ENCODE assay signal across 1 cellular context in the genomic region with DNA sequence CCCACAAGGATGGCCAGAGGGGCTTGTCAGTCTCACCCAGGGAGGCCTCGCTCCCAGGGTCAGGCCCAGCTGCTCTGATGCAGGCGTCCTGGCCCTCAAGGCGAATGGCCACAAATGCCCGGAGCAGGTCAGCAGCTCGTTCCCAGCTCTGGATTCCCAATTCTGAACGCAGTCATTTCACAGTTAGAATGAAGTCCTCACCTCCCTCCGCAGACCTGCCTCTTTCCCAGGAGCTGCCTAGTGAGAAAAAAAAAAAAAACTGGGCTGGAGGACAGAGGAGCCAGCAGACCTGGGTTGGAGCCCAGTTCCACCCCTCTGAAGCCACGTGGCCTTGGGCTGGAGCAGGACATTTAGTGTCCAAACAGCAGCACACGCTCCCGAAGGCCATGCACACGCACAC.
TF ChIP-seq lines count a peak whose summit lies in the region.

No MANE protein-coding gene starts in this region.

TF ChIP-seq in HepG2, 621 proteins besides CTCF, POLR2A, EP300 and RAD21 (continued from another document):
- TF ChIP-seq, protein P1, sequence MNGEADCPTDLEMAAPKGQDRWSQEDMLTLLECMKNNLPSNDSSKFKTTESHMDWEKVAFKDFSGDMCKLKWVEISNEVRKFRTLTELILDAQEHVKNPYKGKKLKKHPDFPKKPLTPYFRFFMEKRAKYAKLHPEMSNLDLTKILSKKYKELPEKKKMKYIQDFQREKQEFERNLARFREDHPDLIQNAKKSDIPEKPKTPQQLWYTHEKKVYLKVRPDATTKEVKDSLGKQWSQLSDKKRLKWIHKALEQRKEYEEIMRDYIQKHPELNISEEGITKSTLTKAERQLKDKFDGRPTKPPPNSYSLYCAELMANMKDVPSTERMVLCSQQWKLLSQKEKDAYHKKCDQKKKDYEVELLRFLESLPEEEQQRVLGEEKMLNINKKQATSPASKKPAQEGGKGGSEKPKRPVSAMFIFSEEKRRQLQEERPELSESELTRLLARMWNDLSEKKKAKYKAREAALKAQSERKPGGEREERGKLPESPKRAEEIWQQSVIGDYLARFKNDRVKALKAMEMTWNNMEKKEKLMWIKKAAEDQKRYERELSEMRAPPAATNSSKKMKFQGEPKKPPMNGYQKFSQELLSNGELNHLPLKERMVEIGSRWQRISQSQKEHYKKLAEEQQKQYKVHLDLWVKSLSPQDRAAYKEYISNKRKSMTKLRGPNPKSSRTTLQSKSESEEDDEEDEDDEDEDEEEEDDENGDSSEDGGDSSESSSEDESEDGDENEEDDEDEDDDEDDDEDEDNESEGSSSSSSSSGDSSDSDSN (CRISPR knock-in tag; IDR thresholded peaks at IDR 0.05) = no peak
- TF ChIP-seq IKZF1 (IDR thresholded peaks at IDR 0.05) (no peak), ZNF501 (CRISPR knock-in tag; IDR thresholded peaks at IDR 0.05) (no peak), RBFOX2 (IDR thresholded peaks at IDR 0.05; ENCODE audit: low read depth, low read length) (no peak), MAF1 (CRISPR knock-in tag; IDR thresholded peaks at IDR 0.05; ENCODE audit: borderline replicate concordance) (no peak), PHF8 (CRISPR knock-in tag; IDR thresholded peaks at IDR 0.05) (no peak), IKZF4 (CRISPR knock-in tag; IDR thresholded peaks at IDR 0.05; ENCODE audit: borderline replicate concordance, low read depth, not compliant biosample characterization) (no peak), ZNF598 (CRISPR knock-in tag; IDR thresholded peaks at IDR 0.05; ENCODE audit: borderline replicate concordance) (no peak), NCOA5 (CRISPR knock-in tag; IDR thresholded peaks at IDR 0.05) (no peak), ZNF792 (CRISPR knock-in tag; IDR thresholded peaks at IDR 0.05) (no peak), SRF (IDR thresholded peaks at IDR 0.05; ENCODE audit: low read depth, low read length) (no peak), RNF2 (conservative IDR thresholded peaks at IDR 0.05; ENCODE audit: low read depth) (no peak), CHD2 (IDR thresholded peaks at IDR 0.05; ENCODE audit: low read depth, low read length) (no peak), ZNF20 (CRISPR knock-in tag; IDR thresholded peaks at IDR 0.05) (no peak), ZBTB7B (CRISPR knock-in tag; IDR thresholded peaks at IDR 0.05) (no peak)
- TF ChIP-seq, protein P2, sequence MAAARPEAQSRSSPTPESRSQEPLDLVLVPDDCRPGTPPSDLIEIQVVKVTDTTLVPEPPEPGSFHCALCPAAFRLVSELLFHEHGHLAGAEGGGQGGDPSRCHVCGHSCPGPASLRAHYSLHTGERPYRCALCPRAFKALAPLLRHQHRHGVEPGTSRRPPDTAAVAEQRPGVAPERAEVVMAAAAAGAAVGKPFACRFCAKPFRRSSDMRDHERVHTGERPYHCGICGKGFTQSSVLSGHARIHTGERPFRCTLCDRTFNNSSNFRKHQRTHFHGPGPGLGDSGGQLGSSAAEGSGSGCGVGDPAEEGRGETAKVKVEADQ (CRISPR knock-in tag; IDR thresholded peaks at IDR 0.05; ENCODE audit: borderline replicate concordance) = no peak
- TF ChIP-seq, protein P3, sequence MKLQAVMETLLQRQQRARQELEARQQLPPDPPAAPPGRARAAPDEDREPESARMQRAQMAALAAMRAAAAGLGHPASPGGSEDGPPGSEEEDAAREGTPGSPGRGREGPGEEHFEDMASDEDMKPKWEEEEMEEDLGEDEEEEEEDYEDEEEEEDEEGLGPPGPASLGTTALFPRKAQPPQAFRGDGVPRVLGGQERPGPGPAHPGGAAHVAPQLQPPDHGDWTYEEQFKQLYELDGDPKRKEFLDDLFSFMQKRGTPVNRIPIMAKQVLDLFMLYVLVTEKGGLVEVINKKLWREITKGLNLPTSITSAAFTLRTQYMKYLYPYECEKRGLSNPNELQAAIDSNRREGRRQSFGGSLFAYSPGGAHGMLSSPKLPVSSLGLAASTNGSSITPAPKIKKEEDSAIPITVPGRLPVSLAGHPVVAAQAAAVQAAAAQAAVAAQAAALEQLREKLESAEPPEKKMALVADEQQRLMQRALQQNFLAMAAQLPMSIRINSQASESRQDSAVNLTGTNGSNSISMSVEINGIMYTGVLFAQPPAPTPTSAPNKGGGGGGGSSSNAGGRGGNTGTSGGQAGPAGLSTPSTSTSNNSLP (IDR thresholded peaks at IDR 0.05; ENCODE audit: low read depth, low read length) = no peak
- TF ChIP-seq, protein P4, sequence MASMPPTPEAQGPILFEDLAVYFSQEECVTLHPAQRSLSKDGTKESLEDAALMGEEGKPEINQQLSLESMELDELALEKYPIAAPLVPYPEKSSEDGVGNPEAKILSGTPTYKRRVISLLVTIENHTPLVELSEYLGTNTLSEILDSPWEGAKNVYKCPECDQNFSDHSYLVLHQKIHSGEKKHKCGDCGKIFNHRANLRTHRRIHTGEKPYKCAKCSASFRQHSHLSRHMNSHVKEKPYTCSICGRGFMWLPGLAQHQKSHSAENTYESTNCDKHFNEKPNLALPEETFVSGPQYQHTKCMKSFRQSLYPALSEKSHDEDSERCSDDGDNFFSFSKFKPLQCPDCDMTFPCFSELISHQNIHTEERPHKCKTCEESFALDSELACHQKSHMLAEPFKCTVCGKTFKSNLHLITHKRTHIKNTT (CRISPR knock-in tag; IDR thresholded peaks at IDR 0.05) = no peak
